ENCODE assay signal across 23 cellular contexts in the genomic region with DNA sequence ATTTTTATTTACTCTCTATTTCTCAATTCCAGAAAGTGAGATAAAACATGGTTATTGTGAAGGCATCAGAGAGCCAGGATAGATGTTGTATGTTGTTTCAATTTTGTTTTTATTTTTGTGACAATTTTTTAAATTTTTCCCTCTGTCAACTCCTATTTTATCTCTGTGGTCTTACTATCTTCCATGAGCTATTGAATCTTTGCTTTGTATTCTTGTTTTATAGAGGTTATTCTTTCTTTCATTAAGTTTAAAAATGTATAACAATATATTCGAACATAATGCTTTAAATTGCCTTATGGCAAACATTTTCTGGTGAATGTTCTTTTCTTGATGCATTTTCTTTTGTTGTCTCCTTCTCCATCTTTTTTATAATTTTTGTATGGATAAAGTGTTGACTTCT.
A peak's percentile ranks its signal among the peaks of the same experiment; 100 is the strongest.
DNase-seq lines count a peak whose midpoint lies in the region; ATAC-seq and TF ChIP-seq lines count a peak whose summit lies in the region.
"Had no signal": no experiment of that assay in that cellular context is flagged by ENCODE, and none has a peak within 500 bp of the region (broad histone marks: within the 10 kb centered on the region; RNA-seq: fewer than 3 reads in every experiment).

No MANE protein-coding gene starts in this region.

- POLR2A ChIA-PET in Caco-2 (lab: Charles Lee), result no interaction called here
- POLR2A ChIA-PET in HEK293 (lab: Yijun Ruan, JAX), result no interaction called here
- POLR2A ChIA-PET in WTC11 (lab: Charles Lee), result no interaction called here
- POLR2A ChIA-PET in activated CD4-positive, alpha-beta T cell treated with anti-CD3 and anti-CD28 coated beads for 36 hours (lab: Charles Lee), result no interaction called here

- no peaks in the 10 kb centered on the region for H3K27me3 Mint-ChIP-seq in Caco-2 (ENCODE audit: insufficient read depth, unreplicated experiment)
- H3K27me3 Mint-ChIP-seq in WTC11 (ENCODE audit: low read depth), result no peaks in the 10 kb centered on the region
- no peaks in the 10 kb centered on the region for H3K27me3 Mint-ChIP-seq in endodermal cell (ENCODE audit: insufficient read depth)
- peaks cover 7% of the 10 kb centered on the region for H3K27me3 Mint-ChIP-seq in activated CD4-positive, alpha-beta T cell treated with anti-CD3 and anti-CD28 coated beads for 36 hours

- no peak for DNase-seq in Caco-2
- no peak for DNase-seq in WTC11 (ENCODE audit: low spot score)
- DNase-seq in endodermal cell, result no peak
- no peak for DNase-seq in posterior cingulate gyrus
- DNase-seq in activated CD4-positive, alpha-beta T cell treated with anti-CD3 and anti-CD28 coated beads for 36 hours, result no peak
- DNase-seq: 8988T; ACHN; BE2C; C1 segment of cervical spinal cord; CD4-positive, alpha-beta T cell; CD8-positive, alpha-beta T cell; DMS 273 treated with DMSO at 0.1 percent for 48 hours; DMS153; DMS53; DMS79; DND-41; EL; GDM1 had no signal

- no peak overlapping the region for H3K27ac ChIP-seq in HEK293 (ENCODE audit: extremely low read depth, low read depth, low read length)
- H3K27ac ChIP-seq in endodermal cell (ENCODE audit: low read depth, low read length), result no peak overlapping the region
- H3K27ac ChIP-seq: BLaER1 had no signal

- intact Hi-C loops in Caco-2 (cut with micrococcal nuclease; ENCODE audit: unreplicated experiment) (no loop called here), posterior cingulate gyrus (cut with DNase I) (no loop called here)
- intact Hi-C loops in activated CD4-positive, alpha-beta T cell treated with anti-CD3 and anti-CD28 coated beads for 36 hours (cut with DNase I, micrococcal nuclease), result no loop called here

- no peak overlapping the region for H3K9ac ChIP-seq in endodermal cell (ENCODE audit: extremely low read depth, low read length, poor library complexity, severe bottlenecking)
- H3K9ac ChIP-seq: BLaER1 had no signal

- H3K36me3 ChIP-seq in Caco-2 (ENCODE audit: control insufficient read depth, insufficient read depth, low read length) (no peaks in the 10 kb centered on the region), HEK293 (ENCODE audit: control insufficient read depth in 2 of 2, insufficient read depth in 1 of 2, low read length in 2 of 2) (no peaks in the 10 kb centered on the region), endodermal cell (ENCODE audit: control insufficient read depth, insufficient read depth, low read length) (no peaks in the 10 kb centered on the region)
- H3K36me3 ChIP-seq: BE2C, BLaER1 had no signal

- ATAC-seq in WTC11 (no peak), GM21717 (IDR thresholded peaks at IDR 0.05; ENCODE audit: unreplicated experiment) (no peak)
- no peak for ATAC-seq in activated CD4-positive, alpha-beta T cell treated with anti-CD3 and anti-CD28 coated beads for 36 hours
- ATAC-seq: CD8-positive, alpha-beta T cell; GM12878 had no signal

- BruUV-seq in Caco-2 (replicated peaks; lab: Mats Ljungman, UMichigan), result no TSS peak

- H3K4me1 Mint-ChIP-seq in Caco-2 (ENCODE audit: low read depth, unreplicated experiment) (peaks cover 29% of the 10 kb centered on the region), WTC11 (peaks cover 7% of the 10 kb centered on the region), endodermal cell (peaks cover 15% of the 10 kb centered on the region)
- H3K4me1 Mint-ChIP-seq in activated CD4-positive, alpha-beta T cell treated with anti-CD3 and anti-CD28 coated beads for 36 hours, result no peaks in the 10 kb centered on the region
- H3K4me1 Mint-ChIP-seq: CD14-positive monocyte had no signal

- no CpG with 5 or more reads among the region's 1 CpG for WGBS in endodermal cell (ENCODE audit: insufficient coverage in 1 of 2, insufficient read length in 1 of 2), 2 experiments

- CTCF ChIA-PET in Caco-2 (lab: Charles Lee) (no interaction called here), HEK293 (lab: Yijun Ruan, JAX) (no interaction called here), WTC11 (lab: Charles Lee) (no interaction called here)
- CTCF ChIA-PET in activated CD4-positive, alpha-beta T cell treated with anti-CD3 and anti-CD28 coated beads for 36 hours (lab: Charles Lee), result no interaction called here

- no peak overlapping the region for H3K27ac Mint-ChIP-seq in Caco-2 (ENCODE audit: unreplicated experiment)
- H3K27ac Mint-ChIP-seq in WTC11, result no peak overlapping the region
- no peak overlapping the region for H3K27ac Mint-ChIP-seq in endodermal cell
- no peak overlapping the region for H3K27ac Mint-ChIP-seq in activated CD4-positive, alpha-beta T cell treated with anti-CD3 and anti-CD28 coated beads for 36 hours
- H3K27ac Mint-ChIP-seq: CD14-positive monocyte; CD4-positive, alpha-beta T cell; CD8-positive, alpha-beta T cell had no signal

- H3K27me3 ChIP-seq in Caco-2 (replicated peaks; ENCODE audit: control insufficient read depth, insufficient read depth, low read length), result no peaks in the 10 kb centered on the region
- H3K27me3 ChIP-seq in endodermal cell (ENCODE audit: control insufficient read depth, insufficient read depth, low read length, poor library complexity, severe bottlenecking), result no peaks in the 10 kb centered on the region
- H3K27me3 ChIP-seq: BE2C, BLaER1 had no signal

- H3K36me3 Mint-ChIP-seq in Caco-2 (ENCODE audit: insufficient read depth, unreplicated experiment) (no peaks in the 10 kb centered on the region), WTC11 (peaks cover 22% of the 10 kb centered on the region), endodermal cell (ENCODE audit: low read depth) (peaks cover 5% of the 10 kb centered on the region)
- H3K36me3 Mint-ChIP-seq in activated CD4-positive, alpha-beta T cell treated with anti-CD3 and anti-CD28 coated beads for 36 hours (ENCODE audit: low read depth), result no peaks in the 10 kb centered on the region
- H3K36me3 Mint-ChIP-seq: CD14-positive monocyte; CD8-positive, alpha-beta T cell had no signal

- H3K4me3 Mint-ChIP-seq in Caco-2 (ENCODE audit: unreplicated experiment) (peak overlapping the region; percentile 24), WTC11 (no peak overlapping the region), endodermal cell (no peak overlapping the region)
- H3K4me3 Mint-ChIP-seq in activated CD4-positive, alpha-beta T cell treated with anti-CD3 and anti-CD28 coated beads for 36 hours, result no peak overlapping the region
- H3K4me3 Mint-ChIP-seq: CD14-positive monocyte; CD4-positive, alpha-beta T cell; CD8-positive, alpha-beta T cell had no signal

- no peak overlapping the region for H3K4me3 ChIP-seq in Caco-2 (ENCODE audit: low read depth, low read length)
- no peak overlapping the region for H3K4me3 ChIP-seq in HEK293 (ENCODE audit: low read depth, low read length)
- peak overlapping the region; percentile 43 for H3K4me3 ChIP-seq in endodermal cell (ENCODE audit: low read length)
- H3K4me3 ChIP-seq: BLaER1, GM12878 had no signal

- H3K9me3 Mint-ChIP-seq in Caco-2 (ENCODE audit: unreplicated experiment), result no peaks in the 10 kb centered on the region
- H3K9me3 Mint-ChIP-seq in WTC11, result peaks cover 27% of the 10 kb centered on the region
- H3K9me3 Mint-ChIP-seq in endodermal cell, result peaks cover 20% of the 10 kb centered on the region
- peaks cover 6% of the 10 kb centered on the region for H3K9me3 Mint-ChIP-seq in activated CD4-positive, alpha-beta T cell treated with anti-CD3 and anti-CD28 coated beads for 36 hours (ENCODE audit: low read depth)

- H3K9me3 ChIP-seq in Caco-2 (no peaks in the 10 kb centered on the region), HEK293 (ENCODE audit: control insufficient read depth, insufficient read depth, low read depth, low read length) (no peaks in the 10 kb centered on the region), endodermal cell (ENCODE audit: control insufficient read depth, low read length) (peaks cover 41% of the 10 kb centered on the region)
- H3K9me3 ChIP-seq: BE2C had no signal

- H3K4me1 ChIP-seq in Caco-2, result peaks cover 20% of the 10 kb centered on the region
- no peaks in the 10 kb centered on the region for H3K4me1 ChIP-seq in HEK293 (ENCODE audit: control insufficient read depth, insufficient read depth, low read length)
- no peaks in the 10 kb centered on the region for H3K4me1 ChIP-seq in endodermal cell (ENCODE audit: control insufficient read depth, insufficient read depth, low read length)
- H3K4me1 ChIP-seq: BE2C, BLaER1 had no signal

- TF ChIP-seq CTCF in Caco-2 (IDR thresholded peaks at IDR 0.05; ENCODE audit: insufficient read depth in 1 of 2, low read depth in 1 of 2, low read length in 1 of 2, severe bottlenecking in 1 of 2, unreplicated experiment in 1 of 2), result no peak
- no peak for TF ChIP-seq CTCF in HEK293 (tag by site-specific recombination; IDR thresholded peaks at IDR 0.05)
- no peak for TF ChIP-seq CTCF in WTC11 (IDR thresholded peaks at IDR 0.05)
- no peak for TF ChIP-seq CTCF in endodermal cell (conservative IDR thresholded peaks at IDR 0.05)

TF ChIP-seq in HEK293, 187 proteins besides CTCF, POLR2A, EP300 and RAD21 (continues in another document):
- TF ChIP-seq ZNF184 (tag by site-specific recombination; IDR thresholded peaks at IDR 0.05) (no peak), SETDB1 (IDR thresholded peaks at IDR 0.05; ENCODE audit: insufficient read length, low read length) (peak; percentile 87)
- TF ChIP-seq, protein P1, sequence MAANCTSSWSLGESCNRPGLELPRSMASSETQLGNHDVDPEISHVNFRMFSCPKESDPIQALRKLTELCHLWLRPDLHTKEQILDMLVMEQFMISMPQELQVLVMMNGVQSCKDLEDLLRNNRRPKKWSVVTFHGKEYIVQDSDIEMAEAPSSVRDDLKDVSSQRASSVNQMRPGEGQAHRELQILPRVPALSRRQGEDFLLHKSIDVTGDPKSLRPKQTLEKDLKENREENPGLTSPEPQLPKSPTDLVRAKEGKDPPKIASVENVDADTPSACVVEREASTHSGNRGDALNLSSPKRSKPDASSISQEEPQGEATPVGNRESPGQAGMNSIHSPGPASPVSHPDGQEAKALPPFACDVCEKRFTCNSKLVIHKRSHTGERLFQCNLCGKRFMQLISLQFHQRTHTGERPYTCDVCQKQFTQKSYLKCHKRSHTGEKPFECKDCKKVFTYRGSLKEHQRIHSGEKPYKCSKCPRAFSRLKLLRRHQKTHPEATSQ (tag by site-specific recombination; IDR thresholded peaks at IDR 0.05), result no peak

TF ChIP-seq in WTC11, 78 proteins besides CTCF, POLR2A, EP300 and RAD21 (continues in another document):
- TF ChIP-seq ZNF317 (CRISPR knock-in tag; IDR thresholded peaks at IDR 0.05; ENCODE audit: borderline replicate concordance, low read depth) (no peak), NR3C1 (CRISPR knock-in tag; conservative IDR thresholded peaks at IDR 0.05; ENCODE audit: low read depth) (no peak), GTF2I (CRISPR knock-in tag; conservative IDR thresholded peaks at IDR 0.05) (0 out of 2 replicates have a peak, but pooled peaks have one; percentile 54), ETV6 (CRISPR knock-in tag; IDR thresholded peaks at IDR 0.05) (no peak)
- TF ChIP-seq, protein P2, sequence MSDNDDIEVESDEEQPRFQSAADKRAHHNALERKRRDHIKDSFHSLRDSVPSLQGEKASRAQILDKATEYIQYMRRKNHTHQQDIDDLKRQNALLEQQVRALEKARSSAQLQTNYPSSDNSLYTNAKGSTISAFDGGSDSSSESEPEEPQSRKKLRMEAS (CRISPR knock-in tag; IDR thresholded peaks at IDR 0.05), result no peak
